ENCODE assay signal across 17 cellular contexts in genomic region chr16:57503366-57503765, GRCh38. TPM values are rescaled to one million over a fixed set of nuclear protein-coding genes. Genes with fewer than 3 reads are reported as not detected.
DNase-seq lines count a peak whose midpoint lies in the region; ATAC-seq and TF ChIP-seq lines count a peak whose summit lies in the region.
"Had no signal": no experiment of that assay in that cellular context is flagged by ENCODE, and none has a peak within 500 bp of the region (broad histone marks: within the 10 kb centered on the region; RNA-seq: fewer than 3 reads in every experiment).

No MANE protein-coding gene starts in this region.

- no peak for TF ChIP-seq CTCF in brain microvascular endothelial cell (IDR thresholded peaks at IDR 0.05; ENCODE audit: low read depth, low read length, missing control alignments)

- ATAC-seq in HG02588 (IDR thresholded peaks at IDR 0.05; ENCODE audit: unreplicated experiment) (no peak), HG02885 (IDR thresholded peaks at IDR 0.05; ENCODE audit: poor library complexity, unreplicated experiment) (no peak)
- ATAC-seq: psoas muscle had no signal

- no peak for TF ChIP-seq EP300 in Ishikawa (IDR thresholded peaks at IDR 0.05; ENCODE audit: borderline replicate concordance)

- peaks cover 0 to 7% (median 0%) of the 10 kb centered on the region in 11 experiments; a peak in 1 of 22 replicates for H4K20me1 ChIP-seq in BLaER1 treated with 17β-estradiol and CSF1 and Interleukin-3, amounts not matched to agents 10 nM and 100 nM

- H3K4me3 ChIP-seq in BLaER1 treated with 17β-estradiol and CSF1 and Interleukin-3, amounts not matched to agents 10 nM and 100 nM, result no peak overlapping the region
- no peak overlapping the region for H3K4me3 ChIP-seq in brain microvascular endothelial cell (ENCODE audit: low read depth, low read length)
- H3K4me3 ChIP-seq: dorsolateral prefrontal cortex, psoas muscle, uterus had no signal

- H3K9ac ChIP-seq in BLaER1 treated with 17β-estradiol and CSF1 and Interleukin-3, amounts not matched to agents 10 nM and 100 nM, result peak overlapping the region in 2 of 11 experiments; percentile 11 to 30; a peak in 4 of 22 replicates

- peaks cover 34 to 86% (median 75%) of the 10 kb centered on the region in 10 experiments for H3K4me1 ChIP-seq in BLaER1 treated with 17β-estradiol and CSF1 and Interleukin-3, amounts not matched to agents 10 nM and 100 nM
- H3K4me1 ChIP-seq: psoas muscle, uterus had no signal

- H3K27ac ChIP-seq in BLaER1 treated with 17β-estradiol and CSF1 and Interleukin-3, amounts not matched to agents 10 nM and 100 nM, result no peak overlapping the region; a peak in 1 of 22 replicates
- no peak overlapping the region for H3K27ac ChIP-seq in brain microvascular endothelial cell
- H3K27ac ChIP-seq: psoas muscle, uterus had no signal

- H3K9me3 ChIP-seq in BLaER1 treated with 17β-estradiol and CSF1 and Interleukin-3, amounts not matched to agents 10 nM and 100 nM (replicated peaks in 1 of 11), result no peaks in the 10 kb centered on the region
- H3K9me3 ChIP-seq: psoas muscle, uterus had no signal

- in situ Hi-C loops in brain microvascular endothelial cell (cut with HindIII; ENCODE audit: low pct_ligation_motif_present, low sequenced_read_pairs), result no loop called here

- H3K4me2 ChIP-seq in BLaER1 treated with 17β-estradiol and CSF1 and Interleukin-3, amounts not matched to agents 10 nM and 100 nM, result peak overlapping the region; percentile 36 to 89 (median 78)

- no peaks in the 10 kb centered on the region for H3K36me3 ChIP-seq in BLaER1 treated with 17β-estradiol and CSF1 and Interleukin-3, amounts not matched to agents 10 nM and 100 nM
- H3K36me3 ChIP-seq in brain microvascular endothelial cell (replicated peaks), result no peaks in the 10 kb centered on the region
- H3K36me3 ChIP-seq: uterus had no signal

- no peak for TF ChIP-seq RAD21 in Ishikawa (IDR thresholded peaks at IDR 0.05; ENCODE audit: low read depth)

- DNase-seq in NCI-H345 treated with DMSO at 0.1 percent for 48 hours (lab: John Stamatoyannopoulos, UW; ENCODE audit: unreplicated experiment) (peak; percentile 74), left kidney (ENCODE audit: low read depth, low spot score) (peak; percentile 88), brain microvascular endothelial cell (no peak), dermis blood vessel endothelial cell (no peak)
- DNase-seq: activated CD4-positive, alpha-beta T cell treated with anti-CD3 and anti-CD28 coated beads for 1 hour; activated T-cell treated with anti-CD3 and anti-CD28 coated beads, Interleukin-2, amount 50 U/mL, for 1 hour; amniotic stem cell; foreskin fibroblast; stimulated activated CD4-positive, alpha-beta T cell treated with anti-CD3 and anti-CD28 coated beads, Interleukin-1b, Interleukin-23, amount 100 ng/mL, for 48 hours had no signal

- 0 out of 22 replicates have a peak, but pooled peaks cover 0 to 4% (median 0%) of the 10 kb centered on the region in 11 experiments for H3K27me3 ChIP-seq in BLaER1 treated with 17β-estradiol and CSF1 and Interleukin-3, amounts not matched to agents 10 nM and 100 nM
- H3K27me3 ChIP-seq in brain microvascular endothelial cell (replicated peaks), result no peaks in the 10 kb centered on the region
- H3K27me3 ChIP-seq: dorsolateral prefrontal cortex, uterus had no signal

TF ChIP-seq in Ishikawa, 13 proteins besides CTCF, POLR2A, EP300 and RAD21:
- TF ChIP-seq FOXM1 (IDR thresholded peaks at IDR 0.05; ENCODE audit: borderline replicate concordance, low read depth) (no peak), YY1 (IDR thresholded peaks at IDR 0.05; ENCODE audit: low read depth) (no peak), ZBTB7A (IDR thresholded peaks at IDR 0.05; ENCODE audit: low read depth) (no peak), TAF1 (IDR thresholded peaks at IDR 0.05; ENCODE audit: low read depth) (no peak), CEBPB (IDR thresholded peaks at IDR 0.05) (no peak), TEAD4 (IDR thresholded peaks at IDR 0.05) (no peak), EGR1 (IDR thresholded peaks at IDR 0.05) (peak; percentile 66), CREB1 (IDR thresholded peaks at IDR 0.05; ENCODE audit: low read depth) (no peak), NFIC (IDR thresholded peaks at IDR 0.05) (peak; percentile 63; the same call in 1 of the 2 replicates), USF1 (IDR thresholded peaks at IDR 0.05) (no peak), TCF12 (IDR thresholded peaks at IDR 0.05; ENCODE audit: low read depth) (0 out of 2 replicates have a peak, but pooled peaks have one; percentile 63), MAX (IDR thresholded peaks at IDR 0.05) (peak; percentile 61)
- TF ChIP-seq, protein P1, sequence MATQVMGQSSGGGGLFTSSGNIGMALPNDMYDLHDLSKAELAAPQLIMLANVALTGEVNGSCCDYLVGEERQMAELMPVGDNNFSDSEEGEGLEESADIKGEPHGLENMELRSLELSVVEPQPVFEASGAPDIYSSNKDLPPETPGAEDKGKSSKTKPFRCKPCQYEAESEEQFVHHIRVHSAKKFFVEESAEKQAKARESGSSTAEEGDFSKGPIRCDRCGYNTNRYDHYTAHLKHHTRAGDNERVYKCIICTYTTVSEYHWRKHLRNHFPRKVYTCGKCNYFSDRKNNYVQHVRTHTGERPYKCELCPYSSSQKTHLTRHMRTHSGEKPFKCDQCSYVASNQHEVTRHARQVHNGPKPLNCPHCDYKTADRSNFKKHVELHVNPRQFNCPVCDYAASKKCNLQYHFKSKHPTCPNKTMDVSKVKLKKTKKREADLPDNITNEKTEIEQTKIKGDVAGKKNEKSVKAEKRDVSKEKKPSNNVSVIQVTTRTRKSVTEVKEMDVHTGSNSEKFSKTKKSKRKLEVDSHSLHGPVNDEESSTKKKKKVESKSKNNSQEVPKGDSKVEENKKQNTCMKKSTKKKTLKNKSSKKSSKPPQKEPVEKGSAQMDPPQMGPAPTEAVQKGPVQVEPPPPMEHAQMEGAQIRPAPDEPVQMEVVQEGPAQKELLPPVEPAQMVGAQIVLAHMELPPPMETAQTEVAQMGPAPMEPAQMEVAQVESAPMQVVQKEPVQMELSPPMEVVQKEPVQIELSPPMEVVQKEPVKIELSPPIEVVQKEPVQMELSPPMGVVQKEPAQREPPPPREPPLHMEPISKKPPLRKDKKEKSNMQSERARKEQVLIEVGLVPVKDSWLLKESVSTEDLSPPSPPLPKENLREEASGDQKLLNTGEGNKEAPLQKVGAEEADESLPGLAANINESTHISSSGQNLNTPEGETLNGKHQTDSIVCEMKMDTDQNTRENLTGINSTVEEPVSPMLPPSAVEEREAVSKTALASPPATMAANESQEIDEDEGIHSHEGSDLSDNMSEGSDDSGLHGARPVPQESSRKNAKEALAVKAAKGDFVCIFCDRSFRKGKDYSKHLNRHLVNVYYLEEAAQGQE (IDR thresholded peaks at IDR 0.05; ENCODE audit: low read depth), result no peak

RNA-seq across cellular contexts. Expression of gene DOK4, which starts 17.1 kb away (rescaled TPM):
- 21.4 and 21.6 TPM in 2 replicates for total RNA-seq in dermis blood vessel endothelial cell

RNA-seq across cellular contexts. Expression of gene CCDC102A, which starts 33.0 kb away (rescaled TPM):
- total RNA-seq in dermis blood vessel endothelial cell, result 12.6 and 25.5 TPM in 2 replicates

RNA-seq across cellular contexts. Expression of gene ADGRG5, which starts 39.1 kb away (rescaled TPM):
- total RNA-seq in dermis blood vessel endothelial cell, result not detected in 2 replicates
- total RNA-seq: Daoy had no signal

RNA-seq across cellular contexts. Expression of gene POLR2C, which starts 40.9 kb away (rescaled TPM):
- 106 and 118 TPM in 2 replicates for total RNA-seq in dermis blood vessel endothelial cell

RNA-seq across cellular contexts. Expression of gene COQ9, which starts 56.1 kb away (rescaled TPM):
- 55.1 and 58.7 TPM in 2 replicates for total RNA-seq in dermis blood vessel endothelial cell

Comparison
In these comparisons a context has a peak if more than half of its experiments do, and no peak if none do; other contexts are left out.
1. DNase-seq: peak in NCI-H345 treated with DMSO at 0.1 percent for 48 hours (single experiment) and left kidney (single experiment); none in brain microvascular endothelial cell (single experiment) and dermis blood vessel endothelial cell (single experiment).